Comparison of ENCODE assay signal across 18 cellular contexts in genomic region chr1:242198421-242198820, GRCh38.
"Had no signal": no experiment of that assay in that cellular context is flagged by ENCODE, and none has a peak within 500 bp of the region (broad histone marks: within the 10 kb centered on the region; RNA-seq: fewer than 3 reads in every experiment).

No MANE protein-coding gene starts in this region.

- H3K27me3 ChIP-seq: MG63 had no signal

- H3K36me3 ChIP-seq: MG63 had no signal

- H3K4me3 ChIP-seq: MG63 had no signal

- H3K9ac ChIP-seq: SK-N-SH had no signal

- H3K4me2 ChIP-seq: SK-N-SH had no signal

- H3K27ac ChIP-seq: RWPE1 had no signal

- H3K9me3 ChIP-seq: MG63, SK-N-SH had no signal

- DNase-seq: KBM-7; MG63; NCI-H1092 treated with DMSO at 0.1 percent for 48 hours; NCI-H1436; NCI-H187; NCI-H2029; NCI-H2081 treated with DMSO at 0.1 percent for 48 hours; NCI-H2227 treated with DMSO at 0.1 percent for 48 hours; NCI-H524; NCI-H526 treated with DMSO at 0.1 percent for 48 hours; NCI-H748 treated with DMSO at 0.1 percent for 48 hours; NK-92 treated with Interleukin-12 subunit alpha and Interleukin-12 subunit beta, amount 100 ng/mL, for 24 hours; PC-3; SHP77; SK-N-SH; T-helper 1 cell had no signal

- ATAC-seq: Panc1, PC-3 had no signal
